ENCODE assay signal across 2 cellular contexts in the genomic region with DNA sequence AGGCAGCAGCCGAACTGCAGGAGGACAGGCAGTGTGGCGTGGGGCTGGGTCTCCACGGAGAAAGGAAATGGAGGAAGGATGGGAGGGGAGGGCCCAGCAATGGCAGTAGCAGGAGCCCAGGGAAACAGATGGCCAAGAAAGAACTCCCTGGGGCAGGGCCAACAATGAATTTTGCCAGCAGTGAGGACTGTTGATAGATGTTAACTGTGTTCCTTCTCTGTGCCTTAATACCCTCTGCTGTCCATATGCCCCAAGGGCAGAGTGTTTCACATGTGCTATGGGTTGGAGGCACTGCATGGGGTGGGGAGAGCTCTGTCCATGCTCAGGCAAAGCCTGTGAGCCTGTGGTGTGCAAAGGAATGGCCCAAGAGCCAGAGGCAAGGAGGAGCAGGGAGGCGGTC.
TF ChIP-seq lines count a peak whose summit lies in the region.

No MANE protein-coding gene starts in this region.

TF ChIP-seq in SK-N-SH, 30 proteins besides CTCF, POLR2A, EP300 and RAD21 (continued from another document):
- TF ChIP-seq MXI1 (IDR thresholded peaks at IDR 0.05; ENCODE audit: low read depth, low read length) (no peak), POLR2AphosphoS5 (IDR thresholded peaks at IDR 0.05; ENCODE audit: low read depth, low read length) (no peak), FOXM1 (IDR thresholded peaks at IDR 0.05; ENCODE audit: low read depth) (no peak), NRF1 (IDR thresholded peaks at IDR 0.05; ENCODE audit: low read depth, low read length) (no peak), SIN3A (IDR thresholded peaks at IDR 0.05; ENCODE audit: borderline replicate concordance, low read depth, low read length) (no peak), RXRA (IDR thresholded peaks at IDR 0.05; ENCODE audit: borderline replicate concordance, low read depth) (no peak), TEAD4 (IDR thresholded peaks at IDR 0.05; ENCODE audit: borderline replicate concordance, insufficient read depth) (no peak)
- TF ChIP-seq, protein P1, sequence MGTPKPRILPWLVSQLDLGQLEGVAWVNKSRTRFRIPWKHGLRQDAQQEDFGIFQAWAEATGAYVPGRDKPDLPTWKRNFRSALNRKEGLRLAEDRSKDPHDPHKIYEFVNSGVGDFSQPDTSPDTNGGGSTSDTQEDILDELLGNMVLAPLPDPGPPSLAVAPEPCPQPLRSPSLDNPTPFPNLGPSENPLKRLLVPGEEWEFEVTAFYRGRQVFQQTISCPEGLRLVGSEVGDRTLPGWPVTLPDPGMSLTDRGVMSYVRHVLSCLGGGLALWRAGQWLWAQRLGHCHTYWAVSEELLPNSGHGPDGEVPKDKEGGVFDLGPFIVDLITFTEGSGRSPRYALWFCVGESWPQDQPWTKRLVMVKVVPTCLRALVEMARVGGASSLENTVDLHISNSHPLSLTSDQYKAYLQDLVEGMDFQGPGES (IDR thresholded peaks at IDR 0.05; ENCODE audit: low read depth, low read length): no peak
- TF ChIP-seq, protein P2, sequence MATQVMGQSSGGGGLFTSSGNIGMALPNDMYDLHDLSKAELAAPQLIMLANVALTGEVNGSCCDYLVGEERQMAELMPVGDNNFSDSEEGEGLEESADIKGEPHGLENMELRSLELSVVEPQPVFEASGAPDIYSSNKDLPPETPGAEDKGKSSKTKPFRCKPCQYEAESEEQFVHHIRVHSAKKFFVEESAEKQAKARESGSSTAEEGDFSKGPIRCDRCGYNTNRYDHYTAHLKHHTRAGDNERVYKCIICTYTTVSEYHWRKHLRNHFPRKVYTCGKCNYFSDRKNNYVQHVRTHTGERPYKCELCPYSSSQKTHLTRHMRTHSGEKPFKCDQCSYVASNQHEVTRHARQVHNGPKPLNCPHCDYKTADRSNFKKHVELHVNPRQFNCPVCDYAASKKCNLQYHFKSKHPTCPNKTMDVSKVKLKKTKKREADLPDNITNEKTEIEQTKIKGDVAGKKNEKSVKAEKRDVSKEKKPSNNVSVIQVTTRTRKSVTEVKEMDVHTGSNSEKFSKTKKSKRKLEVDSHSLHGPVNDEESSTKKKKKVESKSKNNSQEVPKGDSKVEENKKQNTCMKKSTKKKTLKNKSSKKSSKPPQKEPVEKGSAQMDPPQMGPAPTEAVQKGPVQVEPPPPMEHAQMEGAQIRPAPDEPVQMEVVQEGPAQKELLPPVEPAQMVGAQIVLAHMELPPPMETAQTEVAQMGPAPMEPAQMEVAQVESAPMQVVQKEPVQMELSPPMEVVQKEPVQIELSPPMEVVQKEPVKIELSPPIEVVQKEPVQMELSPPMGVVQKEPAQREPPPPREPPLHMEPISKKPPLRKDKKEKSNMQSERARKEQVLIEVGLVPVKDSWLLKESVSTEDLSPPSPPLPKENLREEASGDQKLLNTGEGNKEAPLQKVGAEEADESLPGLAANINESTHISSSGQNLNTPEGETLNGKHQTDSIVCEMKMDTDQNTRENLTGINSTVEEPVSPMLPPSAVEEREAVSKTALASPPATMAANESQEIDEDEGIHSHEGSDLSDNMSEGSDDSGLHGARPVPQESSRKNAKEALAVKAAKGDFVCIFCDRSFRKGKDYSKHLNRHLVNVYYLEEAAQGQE (IDR thresholded peaks at IDR 0.05; ENCODE audit: low read depth, low read length): no peak
TF ChIP-seq in SK-N-SH: peak in this region for 0.

TF ChIP-seq in SK-N-SH treated with all-trans-retinoic acid at 6 μM for 48 hours, 23 proteins besides CTCF, POLR2A, EP300 and RAD21 (continued from another document):
- TF ChIP-seq CSRNP3 (CRISPR knock-in tag; IDR thresholded peaks at IDR 0.05): no peak
- TF ChIP-seq GLIS3 (CRISPR knock-in tag; IDR thresholded peaks at IDR 0.05): no peak
- no peak for TF ChIP-seq ESRRG (CRISPR knock-in tag; IDR thresholded peaks at IDR 0.05)
- no peak for TF ChIP-seq CSDC2 (CRISPR knock-in tag; IDR thresholded peaks at IDR 0.05)
- TF ChIP-seq ZFP30 (CRISPR knock-in tag; IDR thresholded peaks at IDR 0.05): no peak
- TF ChIP-seq TOX (CRISPR knock-in tag; IDR thresholded peaks at IDR 0.05; ENCODE audit: borderline replicate concordance): no peak
- no peak for TF ChIP-seq OSR1 (CRISPR knock-in tag; IDR thresholded peaks at IDR 0.05)
- TF ChIP-seq ZNF8 (CRISPR knock-in tag; IDR thresholded peaks at IDR 0.05): no peak
- TF ChIP-seq TCF4 (CRISPR knock-in tag; IDR thresholded peaks at IDR 0.05; ENCODE audit: borderline replicate concordance): no peak
- TF ChIP-seq ZNF565 (CRISPR knock-in tag; conservative IDR thresholded peaks at IDR 0.05; ENCODE audit: low read depth): no peak
- no peak for TF ChIP-seq PPARA (CRISPR knock-in tag; IDR thresholded peaks at IDR 0.05; ENCODE audit: borderline replicate concordance)
- no peak for TF ChIP-seq ZC3H10 (CRISPR knock-in tag; IDR thresholded peaks at IDR 0.05)
